ENCODE assay signal across 8 cellular contexts in the genomic region with DNA sequence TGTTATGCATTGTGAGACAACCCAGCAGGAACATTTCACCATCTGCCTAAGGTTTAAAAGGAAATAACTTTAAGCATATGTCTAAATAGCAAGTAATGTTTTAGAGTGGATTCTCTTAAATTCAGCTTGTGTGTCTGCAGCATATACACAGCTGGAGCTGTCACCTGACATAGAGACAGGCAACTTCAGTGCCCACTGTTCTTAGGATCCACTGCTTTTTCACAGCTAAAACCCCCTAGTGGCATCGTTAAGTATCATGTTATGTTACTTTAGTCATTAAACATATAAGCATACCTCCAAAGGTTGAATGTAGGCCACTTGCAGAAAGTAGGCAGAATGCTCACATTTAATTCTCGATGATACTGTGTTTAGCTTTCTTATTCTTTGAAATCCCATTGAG.
DNase-seq lines count a peak whose midpoint lies in the region; ATAC-seq, FAIRE-seq and TF ChIP-seq lines count a peak whose summit lies in the region.
"Not testable (repeated sequence)": the region's sequence is repeated elsewhere in the genome, so short reads cannot be mapped to it uniquely, and the experiment has no call there.

No MANE protein-coding gene starts in this region.

- POLR2A ChIA-PET in Panc1 (lab: Charles Lee): not testable (repeated sequence)
- POLR2A ChIA-PET in HepG2 (lab: Yijun Ruan, JAX): interaction anchor here (1.1 kb wide), 1 partner anchor 8 kb away, joined by 8 read pairs; no protein-coding TSS in a partner anchor

- not testable (repeated sequence) for H3K27ac ChIP-seq in Panc1 (ENCODE audit: low read length); VCaP; HepG2 (ENCODE audit: extremely low read length, insufficient read depth, low read length)

- not testable (repeated sequence) for TF ChIP-seq CTCF in GM10266 (IDR thresholded peaks at IDR 0.05; ENCODE audit: control insufficient read depth, insufficient read depth, low read depth, missing control alignments); HepG2 (CRISPR knock-in tag; IDR thresholded peaks at IDR 0.05)
- TF ChIP-seq CTCF in Loucy (conservative IDR thresholded peaks at IDR 0.05; ENCODE audit: low read length) (0 out of 2 replicates have a peak, but pooled peaks have one; percentile 13), Panc1 (IDR thresholded peaks at IDR 0.05) (peak; percentile 48), VCaP (conservative IDR thresholded peaks at IDR 0.05) (peak; percentile 17; the same call in 1 of the 2 replicates)

- H3K79me2 ChIP-seq in Loucy (ENCODE audit: insufficient read depth, low read length); HepG2 (ENCODE audit: insufficient read depth, low read length): not testable (repeated sequence)

- H3K4me3 ChIP-seq in Loucy (ENCODE audit: low read length, poor library complexity, severe bottlenecking); Panc1 (ENCODE audit: low read depth in 2 of 2, low read length in 2 of 2); HepG2 (replicated peaks in 1 of 3; ENCODE audit: insufficient read depth in 1 of 3, low read depth in 2 of 3, low read length in 3 of 3): not testable (repeated sequence)

- H3K4me1 ChIP-seq in Loucy (ENCODE audit: insufficient read depth, low read length, poor library complexity, severe bottlenecking); Panc1 (ENCODE audit: control insufficient read depth, insufficient read depth, low read length); HepG2 (ENCODE audit: insufficient read depth, low read length): not testable (repeated sequence)

- not testable (repeated sequence) for H4K20me1 ChIP-seq in Loucy (ENCODE audit: insufficient read depth, low read length, poor library complexity, severe bottlenecking); HepG2 (ENCODE audit: insufficient read depth, low read length)

- in situ Hi-C loops in Panc1 (cut with HindIII; ENCODE audit: low pct_unique_long_range_greater_than_20kb, low sequenced_read_pairs); HepG2 (cut with HindIII; ENCODE audit: extremely low pct_ligation_motif_present, low pct_unique_long_range_greater_than_20kb): not testable (repeated sequence)

- not testable (repeated sequence) for H2AFZ ChIP-seq in Loucy (ENCODE audit: low read length); HepG2 (ENCODE audit: low read length)

- H3K36me3 ChIP-seq in Loucy (ENCODE audit: insufficient read depth, low read length); Panc1 (ENCODE audit: control insufficient read depth, insufficient read depth, low read length); HepG2 (replicated peaks in 1 of 2; ENCODE audit: control insufficient read depth in 1 of 2, insufficient read depth in 2 of 2, low read length in 2 of 2): not testable (repeated sequence)

- FAIRE-seq in HepG2 (lab: Jason Lieb, UNC); urothelium cell line (lab: Jason Lieb, UNC): not testable (repeated sequence)

- intact Hi-C loops in Panc1 (cut with micrococcal nuclease; ENCODE audit: unreplicated experiment); HepG2 (cut with micrococcal nuclease; ENCODE audit: unreplicated experiment): not testable (repeated sequence)

- TF ChIP-seq EP300 in HepG2 (IDR thresholded peaks at IDR 0.05; ENCODE audit: low read depth in 2 of 2, low read length in 2 of 2); HepG2 (CRISPR knock-in tag; IDR thresholded peaks at IDR 0.05; ENCODE audit: borderline replicate concordance): not testable (repeated sequence)

- H3K9me2 ChIP-seq in Loucy (replicated peaks; ENCODE audit: low read depth, low read length): not testable (repeated sequence)

- H3F3A ChIP-seq in Loucy (ENCODE audit: low read depth): not testable (repeated sequence)

- H3K27me3 ChIP-seq in Loucy (ENCODE audit: insufficient read depth, low read length, poor library complexity, severe bottlenecking); Panc1 (ENCODE audit: control insufficient read depth, insufficient read depth, low read length); HepG2 (ENCODE audit: control insufficient read depth in 1 of 2, insufficient read depth in 2 of 2, low read length in 2 of 2): not testable (repeated sequence)

- not testable (repeated sequence) for H3K9ac ChIP-seq in Loucy (ENCODE audit: low read depth, low read length, poor library complexity, severe bottlenecking); HepG2 (ENCODE audit: insufficient read depth, low read depth, low read length)

- not testable (repeated sequence) for TF ChIP-seq POLR2A in HepG2 (IDR thresholded peaks at IDR 0.05; ENCODE audit: insufficient read depth in 1 of 2, low read depth in 2 of 2, low read length in 2 of 2)

- BruUV-seq in Panc1 (replicated peaks; lab: Mats Ljungman, UMichigan); HepG2 (replicated peaks; lab: Mats Ljungman, UMichigan): not testable (repeated sequence)

- WGBS in HepG2 (ENCODE audit: low lambda C conversion rate): 18% methylated on average over 2 of the region's 2 CpGs

- H3K4me2 ChIP-seq in Loucy (ENCODE audit: low read depth, low read length, poor library complexity, severe bottlenecking); HepG2 (ENCODE audit: low read depth, low read length): not testable (repeated sequence)

- DNase-seq in AG20443 (ENCODE audit: low spot score) (peak; percentile 7), GM10266 (ENCODE audit: extremely low spot score) (peak; percentile 10), HT-29 (ENCODE audit: low spot score) (peak; percentile 33), HepG2 (ENCODE audit: low spot score) (peak; percentile 41), urothelium cell line (ENCODE audit: low spot score) (peak; percentile 11)
- DNase-seq in Panc1 (ENCODE audit: low read depth, low spot score): not testable (repeated sequence)

- TF ChIP-seq RAD21 in HepG2 (CRISPR knock-in tag; IDR thresholded peaks at IDR 0.05): not testable (repeated sequence)

- not testable (repeated sequence) for H3K9me3 ChIP-seq in Loucy (ENCODE audit: insufficient read depth, low read depth, low read length); Panc1 (ENCODE audit: control insufficient read depth, insufficient read depth, low read depth, low read length)
- peaks cover 36% of the 10 kb centered on the region for H3K9me3 ChIP-seq in HepG2 (ENCODE audit: low read length)

- ATAC-seq in Panc1, HepG2: not testable (repeated sequence)

- CTCF ChIA-PET in Panc1 (lab: Charles Lee); HepG2 (lab: Yijun Ruan, JAX; ENCODE audit: low intra/inter-chr PET ratio, low total read pairs): not testable (repeated sequence)
